In genomic region chr1:9075023-9075422, GRCh38 we compare ENCODE assay signal across 11 cellular contexts. TPM values are rescaled to one million over a fixed set of nuclear protein-coding genes. Genes with fewer than 3 reads are reported as not detected.
DNase-seq lines count a peak whose midpoint lies in the region; ATAC-seq, FAIRE-seq and TF ChIP-seq lines count a peak whose summit lies in the region.
"Had no signal": no experiment of that assay in that cellular context is flagged by ENCODE, and none has a peak within 500 bp of the region (broad histone marks: within the 10 kb centered on the region; RNA-seq: fewer than 3 reads in every experiment).

No MANE protein-coding gene starts in this region.

- no peaks in the 10 kb centered on the region for H3K4me1 Mint-ChIP-seq in osteocyte (ENCODE audit: unreplicated experiment)

- ATAC-seq in HG03280 (IDR thresholded peaks at IDR 0.05; ENCODE audit: unreplicated experiment) = no peak
- no peak for ATAC-seq in left cardiac atrium
- ATAC-seq: gastrocnemius medialis had no signal

- DNase-seq in DMS53 (lab: John Stamatoyannopoulos, UW) (peak; percentile 84), KBM-7 (peak; percentile 68), keratinocyte (ENCODE audit: low read depth, low spot score) (no peak), osteocyte (ENCODE audit: extremely low spot score, unreplicated experiment) (no peak), caudate nucleus (lab: John Stamatoyannopoulos, UW) (no peak), left cardiac atrium (no peak)
- DNase-seq: CD8-positive, alpha-beta memory T cell; gastrocnemius medialis had no signal

- no peaks in the 10 kb centered on the region for H3K36me3 ChIP-seq in OCI-LY3 (replicated peaks; ENCODE audit: low read depth, low read length)
- H3K36me3 ChIP-seq in keratinocyte (ENCODE audit: control insufficient read depth in 2 of 2, extremely low read depth in 1 of 2, insufficient read depth in 2 of 2, low read length in 2 of 2) = no peaks in the 10 kb centered on the region
- H3K36me3 ChIP-seq: gastrocnemius medialis had no signal

- H3K27me3 ChIP-seq in OCI-LY3 (ENCODE audit: low read depth, low read length) = peaks cover 14% of the 10 kb centered on the region
- H3K27me3 ChIP-seq in keratinocyte (ENCODE audit: control insufficient read depth, extremely low read depth, insufficient read depth, low read length) = no peaks in the 10 kb centered on the region
- H3K27me3 ChIP-seq: gastrocnemius medialis had no signal

- H3K9ac ChIP-seq in OCI-LY3 (ENCODE audit: low read length) = no peak overlapping the region
- H3K9ac ChIP-seq in keratinocyte (ENCODE audit: control insufficient read depth, extremely low read depth, insufficient read depth, low read length) = no peak overlapping the region

- no peak overlapping the region for H3K4me3 Mint-ChIP-seq in osteocyte (ENCODE audit: unreplicated experiment)
- H3K4me3 Mint-ChIP-seq: CD8-positive, alpha-beta memory T cell had no signal

- H3K9me1 ChIP-seq in keratinocyte (ENCODE audit: control insufficient read depth, extremely low read depth, insufficient read depth, low read length) = no peaks in the 10 kb centered on the region

- H3K9me3 Mint-ChIP-seq in osteocyte (ENCODE audit: unreplicated experiment) = no peaks in the 10 kb centered on the region
- H3K9me3 Mint-ChIP-seq: CD8-positive, alpha-beta memory T cell had no signal

- FAIRE-seq in keratinocyte (lab: Jason Lieb, UNC) = peak; percentile 44

- in situ Hi-C loops in KBM-7 (cut with MboI; ENCODE audit: low pct_unique_long_range_greater_than_20kb, low sequenced_read_pairs) = no loop called here

- H3K36me3 Mint-ChIP-seq in osteocyte (ENCODE audit: unreplicated experiment) = no peaks in the 10 kb centered on the region
- H3K36me3 Mint-ChIP-seq: CD8-positive, alpha-beta memory T cell had no signal

- dilution Hi-C loops in keratinocyte (cut with MboI; ENCODE audit: extremely low pct_ligation_motif_present, low sequenced_read_pairs) = no loop called here

- H3K4me1 ChIP-seq in OCI-LY3 (ENCODE audit: low read length) (peaks cover 36% of the 10 kb centered on the region), keratinocyte (ENCODE audit: control insufficient read depth, extremely low read depth, insufficient read depth, low read length) (peaks cover 18% of the 10 kb centered on the region)

- no peaks in the 10 kb centered on the region for H3K79me2 ChIP-seq in OCI-LY3 (ENCODE audit: low read length)
- H3K79me2 ChIP-seq in keratinocyte (ENCODE audit: control insufficient read depth, insufficient read depth, low read length) = no peaks in the 10 kb centered on the region

- H3K4me2 ChIP-seq in OCI-LY3 (ENCODE audit: low read length) (peak overlapping the region; percentile 49), keratinocyte (ENCODE audit: control insufficient read depth, extremely low read depth, insufficient read depth, low read depth, low read length) (peak overlapping the region; percentile 66)

- H3K27ac Mint-ChIP-seq in osteocyte (ENCODE audit: unreplicated experiment) = no peak overlapping the region

- H3K27ac ChIP-seq in OCI-LY3 (ENCODE audit: low read length) = no peak overlapping the region
- no peak overlapping the region for H3K27ac ChIP-seq in keratinocyte (ENCODE audit: control insufficient read depth, insufficient read depth, low read length)
- no peak overlapping the region for H3K27ac ChIP-seq in caudate nucleus (ENCODE audit: low read depth, low read length)
- H3K27ac ChIP-seq: gastrocnemius medialis, SK-N-MC had no signal

- intact Hi-C loops in left cardiac atrium (cut with DNase I) = no loop called here

- TF ChIP-seq CTCF in OCI-LY3 (IDR thresholded peaks at IDR 0.05; ENCODE audit: low read depth, low read length) (no peak), keratinocyte (optimal IDR thresholded peaks at IDR 0.05 in 1 of 3, IDR thresholded peaks at IDR 0.05 in 1 of 3, conservative IDR thresholded peaks at IDR 0.05 in 1 of 3; ENCODE audit: extremely low read depth in 1 of 3, insufficient read depth in 2 of 3, low read length in 3 of 3) (no peak), osteocyte (IDR thresholded peaks at IDR 0.05) (no peak)

- H3K4me3 ChIP-seq in OCI-LY3 (ENCODE audit: low read length) (peak overlapping the region; percentile 18; the same call in 1 of the 2 replicates), keratinocyte (ENCODE audit: control insufficient read depth in 2 of 3, extremely low read depth in 1 of 3, insufficient read depth in 2 of 3, low read depth in 1 of 3, low read length in 3 of 3) (no peak overlapping the region)
- H3K4me3 ChIP-seq: gastrocnemius medialis, SK-N-MC had no signal

- H3K9me3 ChIP-seq in OCI-LY3 (ENCODE audit: insufficient read depth, low read length) (no peaks in the 10 kb centered on the region; the same call in 1 of the 2 replicates), keratinocyte (ENCODE audit: control insufficient read depth, low read depth, low read length) (no peaks in the 10 kb centered on the region)
- H3K9me3 ChIP-seq: gastrocnemius medialis had no signal

- peaks cover 14% of the 10 kb centered on the region for H3K27me3 Mint-ChIP-seq in osteocyte (ENCODE audit: unreplicated experiment)

- no peak overlapping the region for H2AFZ ChIP-seq in OCI-LY3 (ENCODE audit: low read depth, low read length)
- peak overlapping the region; percentile 48 for H2AFZ ChIP-seq in keratinocyte (ENCODE audit: control insufficient read depth, low read length)

- no peaks in the 10 kb centered on the region for H4K20me1 ChIP-seq in OCI-LY3 (ENCODE audit: insufficient read depth, low read length)
- no peaks in the 10 kb centered on the region for H4K20me1 ChIP-seq in keratinocyte (ENCODE audit: control insufficient read depth, extremely low read depth, insufficient read depth, low read length)

RNA-seq across cellular contexts. Expression of gene SLC2A5, which starts 5.6 kb away (rescaled TPM):
- 0.16 to 1.1 TPM (median 0.77 TPM) in 3 replicates for polyA plus RNA-seq in keratinocyte
- not detected for polyA plus RNA-seq in keratinocyte (2011; ENCODE audit: low read depth)
- polyA plus RNA-seq in keratinocyte (2011; cell fraction: cytosol; rRNA removed) = 0.06 and 0.22 TPM in 2 replicates
- polyA plus RNA-seq in keratinocyte (2011; cell fraction: nucleus; rRNA removed) = 1.2 and 1.9 TPM in 2 replicates
- polyA plus RNA-seq in keratinocyte (2012; ENCODE audit: low replicate concordance) = 0.18 and 0.36 TPM in 2 replicates
- 0.66 to 1.8 TPM in 2 of 3 replicates, not detected in the other for polyA minus RNA-seq in keratinocyte
- 2.1 TPM for polyA minus RNA-seq in keratinocyte (2011; cell fraction: cytosol; rRNA and poly(A)+ RNA removed)
- polyA minus RNA-seq in keratinocyte (2011; cell fraction: nucleus; rRNA and poly(A)+ RNA removed) = 0.84 and 1.8 TPM in 2 replicates
- 0.39 TPM in 1 of 2 replicates, not detected in the other for total RNA-seq in osteocyte
- 1 to 10 TPM; 2.0 to 3.8 TPM for total RNA-seq in left cardiac atrium
- total RNA-seq: CD8-positive, alpha-beta memory T cell had no signal
- polyA plus RNA-seq: CD8-positive, alpha-beta memory T cell had no signal

RNA-seq across cellular contexts. Expression of gene SLC2A7, which starts 48.8 kb away (rescaled TPM):
- polyA plus RNA-seq in keratinocyte = not detected in 3 replicates
- not detected for polyA plus RNA-seq in keratinocyte (2011; ENCODE audit: low read depth)
- polyA plus RNA-seq in keratinocyte (2011; cell fraction: cytosol; rRNA removed) = not detected in 2 replicates
- not detected in 2 replicates for polyA plus RNA-seq in keratinocyte (2011; cell fraction: nucleus; rRNA removed)
- not detected in 2 replicates for polyA plus RNA-seq in keratinocyte (2012; ENCODE audit: low replicate concordance)
- not detected in 3 replicates for polyA minus RNA-seq in keratinocyte
- polyA minus RNA-seq in keratinocyte (2011; cell fraction: cytosol; rRNA and poly(A)+ RNA removed) = not detected
- not detected in 2 replicates for polyA minus RNA-seq in keratinocyte (2011; cell fraction: nucleus; rRNA and poly(A)+ RNA removed)
- total RNA-seq in osteocyte = not detected in 2 replicates
- not detected for total RNA-seq in left cardiac atrium
- total RNA-seq: CD8-positive, alpha-beta memory T cell; gastrocnemius medialis had no signal
- polyA plus RNA-seq: CD8-positive, alpha-beta memory T cell had no signal

RNA-seq across cellular contexts. Expression of gene GPR157, which starts 53.9 kb away (rescaled TPM):
- polyA plus RNA-seq in keratinocyte = 4.4 to 6.5 TPM (median 6.1 TPM) in 3 replicates
- polyA plus RNA-seq in keratinocyte (2011; ENCODE audit: low read depth) = 6.1 TPM
- 3.5 and 3.6 TPM in 2 replicates for polyA plus RNA-seq in keratinocyte (2011; cell fraction: cytosol; rRNA removed)
- 8.9 and 9.9 TPM in 2 replicates for polyA plus RNA-seq in keratinocyte (2011; cell fraction: nucleus; rRNA removed)
- 11.2 and 16.4 TPM in 2 replicates for polyA plus RNA-seq in keratinocyte (2012; ENCODE audit: low replicate concordance)
- polyA minus RNA-seq in keratinocyte = 6.5 to 11.5 TPM (median 11.1 TPM) in 3 replicates
- 32.4 TPM for polyA minus RNA-seq in keratinocyte (2011; cell fraction: cytosol; rRNA and poly(A)+ RNA removed)
- 12.2 and 52.3 TPM in 2 replicates for polyA minus RNA-seq in keratinocyte (2011; cell fraction: nucleus; rRNA and poly(A)+ RNA removed)
- total RNA-seq in osteocyte = 0.76 and 4.1 TPM in 2 replicates
- 10 to 100 TPM; 18.8 to 40.6 TPM for total RNA-seq in left cardiac atrium

Comparison
In these comparisons a context has a peak if more than half of its experiments do, and no peak if none do; other contexts are left out.
1. DNase-seq: peak in DMS53 (single experiment) and KBM-7 (single experiment); none in keratinocyte (single experiment), osteocyte (single experiment), caudate nucleus (0 of 61) and left cardiac atrium (single experiment).